In genomic region chr22:17368144-17368726, GRCh38 we compare ENCODE assay signal across 8 cellular contexts. TPM values are rescaled to one million over a fixed set of nuclear protein-coding genes. Genes with fewer than 3 reads are reported as not detected.
DNase-seq lines count a peak whose midpoint lies in the region; ATAC-seq and TF ChIP-seq lines count a peak whose summit lies in the region.

No MANE protein-coding gene starts in this region.

- H3K9ac ChIP-seq in MM.1S (ENCODE audit: low read length) (peak overlapping the region; percentile 40; the same call in 1 of the 2 replicates), endocrine pancreas (ENCODE audit: control insufficient read depth, insufficient read depth, low read length) (peak overlapping the region; percentile 73), neural progenitor cell (peak overlapping the region; percentile 10)

- H2AFZ ChIP-seq in MM.1S (ENCODE audit: low read length) (peak overlapping the region; percentile 89), neural progenitor cell (replicated peaks) (no peak overlapping the region)

- DNase-seq in CD4-positive, alpha-beta memory T cell = peak in 1 of 5 donors; percentile 3
- no peak for DNase-seq in MM.1S
- no peak for DNase-seq in neural progenitor cell (ENCODE audit: low spot score)
- no peak for DNase-seq in COLO668 (lab: John Stamatoyannopoulos, UW; ENCODE audit: unreplicated experiment)
- no peak for DNase-seq in retina
- no peak for DNase-seq in dermis blood vessel endothelial cell

- H3K27ac Mint-ChIP-seq in CD4-positive, alpha-beta memory T cell = no peak overlapping the region
- H3K27ac Mint-ChIP-seq in neural progenitor cell = peak overlapping the region; percentile 98

- H4K20me1 ChIP-seq in MM.1S (ENCODE audit: insufficient read depth, low read length) = no peaks in the 10 kb centered on the region
- H4K20me1 ChIP-seq in neural progenitor cell (ENCODE audit: low read depth) = peaks cover 29% of the 10 kb centered on the region

- H3K4me3 Mint-ChIP-seq in CD4-positive, alpha-beta memory T cell = peak overlapping the region; percentile 61 to 86 (median 78)
- peak overlapping the region; percentile 92 for H3K4me3 Mint-ChIP-seq in neural progenitor cell

- H3K27me3 ChIP-seq in CD4-positive, alpha-beta memory T cell (ENCODE audit: insufficient read depth, low read length) = peaks cover 36% of the 10 kb centered on the region
- H3K27me3 ChIP-seq in MM.1S (replicated peaks; ENCODE audit: insufficient read depth, low read length) (peaks cover 41% of the 10 kb centered on the region), endocrine pancreas (ENCODE audit: control insufficient read depth, insufficient read depth, low read length) (no peaks in the 10 kb centered on the region), neural progenitor cell (no peaks in the 10 kb centered on the region)

- H3K4me1 ChIP-seq in CD4-positive, alpha-beta memory T cell (ENCODE audit: insufficient read depth, low read length) = peaks cover 20% of the 10 kb centered on the region
- no peaks in the 10 kb centered on the region for H3K4me1 ChIP-seq in MM.1S (ENCODE audit: low read length)
- H3K4me1 ChIP-seq in endocrine pancreas (ENCODE audit: control insufficient read depth, insufficient read depth, low read length) = no peaks in the 10 kb centered on the region
- peaks cover 35% of the 10 kb centered on the region for H3K4me1 ChIP-seq in neural progenitor cell

- H3K36me3 Mint-ChIP-seq in CD4-positive, alpha-beta memory T cell = no peaks in the 10 kb centered on the region
- no peaks in the 10 kb centered on the region for H3K36me3 Mint-ChIP-seq in neural progenitor cell

- H3K27ac ChIP-seq in CD4-positive, alpha-beta memory T cell (ENCODE audit: low read depth, low read length) = no peak overlapping the region
- H3K27ac ChIP-seq in MM.1S (ENCODE audit: low read length) = no peak overlapping the region
- H3K27ac ChIP-seq in neural progenitor cell = peak overlapping the region; percentile 100

- H3K36me3 ChIP-seq in CD4-positive, alpha-beta memory T cell (ENCODE audit: insufficient read depth, low read length) = no peaks in the 10 kb centered on the region
- H3K36me3 ChIP-seq in MM.1S (replicated peaks; ENCODE audit: insufficient read depth, low read length) = no peaks in the 10 kb centered on the region
- H3K36me3 ChIP-seq in endocrine pancreas (ENCODE audit: control insufficient read depth, insufficient read depth, low read length) = no peaks in the 10 kb centered on the region
- H3K36me3 ChIP-seq in neural progenitor cell = no peaks in the 10 kb centered on the region

- no peaks in the 10 kb centered on the region for H3K9me3 ChIP-seq in CD4-positive, alpha-beta memory T cell (ENCODE audit: control insufficient read depth in 1 of 2, low read length in 2 of 2)
- H3K9me3 ChIP-seq in MM.1S (replicated peaks; ENCODE audit: insufficient read depth, low read length) = no peaks in the 10 kb centered on the region
- H3K9me3 ChIP-seq in endocrine pancreas (ENCODE audit: control insufficient read depth, low read length) = no peaks in the 10 kb centered on the region
- no peaks in the 10 kb centered on the region for H3K9me3 ChIP-seq in neural progenitor cell (ENCODE audit: low read depth)

- H3K9me3 Mint-ChIP-seq in CD4-positive, alpha-beta memory T cell = peaks cover 0 to 4% (median under 1%) of the 10 kb centered on the region in 8 donors
- H3K9me3 Mint-ChIP-seq in neural progenitor cell = no peaks in the 10 kb centered on the region

- H3F3A ChIP-seq in MM.1S (ENCODE audit: insufficient read depth, low read length) (no peaks in the 10 kb centered on the region), neural progenitor cell (ENCODE audit: low read depth) (peaks cover 44% of the 10 kb centered on the region)

- H3K4me2 ChIP-seq in MM.1S (ENCODE audit: low read depth, low read length) = peak overlapping the region; percentile 99
- H3K4me2 ChIP-seq in neural progenitor cell = peak overlapping the region; percentile 83

- H3K79me2 ChIP-seq in MM.1S (ENCODE audit: low read length) (no peaks in the 10 kb centered on the region), neural progenitor cell (ENCODE audit: low read depth) (peaks cover 65% of the 10 kb centered on the region)

- H3K9me2 ChIP-seq in MM.1S (replicated peaks; ENCODE audit: insufficient read depth, low read length) = no peaks in the 10 kb centered on the region

- intact Hi-C loops in CD4-positive, alpha-beta memory T cell (cut with micrococcal nuclease) = loop anchor here (10.0 kb wide), 1 partner anchor 153 kb away; the partner anchor contains the start of gene ADA2

- CTCF ChIA-PET in CD4-positive, alpha-beta memory T cell (lab: Charles Lee; ENCODE audit: partially characterized antibody) = interaction anchor here (0.5 to 1.4 kb wide), 2 partner anchors 158 to 196 kb away, joined by 3 to 4 read pairs; no protein-coding TSS in a partner anchor

- no peak for ATAC-seq in GM19463 (IDR thresholded peaks at IDR 0.05; ENCODE audit: unreplicated experiment)

- TF ChIP-seq CTCF in MM.1S (IDR thresholded peaks at IDR 0.05; ENCODE audit: low read length) (no peak), neural progenitor cell (IDR thresholded peaks at IDR 0.05) (no peak)

- peaks cover 20 to 34% (median 27%) of the 10 kb centered on the region in 4 donors for H3K4me1 Mint-ChIP-seq in CD4-positive, alpha-beta memory T cell
- H3K4me1 Mint-ChIP-seq in neural progenitor cell = peaks cover 30% of the 10 kb centered on the region

- POLR2A ChIA-PET in CD4-positive, alpha-beta memory T cell (lab: Charles Lee; ENCODE audit: partially characterized antibody) = interaction anchor here (1.2 kb wide), 1 partner anchor 283 kb away, joined by 3 read pairs; no protein-coding TSS in a partner anchor

- H3K4me3 ChIP-seq in CD4-positive, alpha-beta memory T cell (ENCODE audit: low read length in 2 of 2) = peak overlapping the region in 1 of 2 donors; percentile 18
- H3K4me3 ChIP-seq in MM.1S (ENCODE audit: low read length) = peak overlapping the region; percentile 75
- H3K4me3 ChIP-seq in endocrine pancreas (ENCODE audit: control insufficient read depth, insufficient read depth, low read length) = peak overlapping the region; percentile 70
- H3K4me3 ChIP-seq in neural progenitor cell = peak overlapping the region; percentile 100

- H3K27me3 Mint-ChIP-seq in CD4-positive, alpha-beta memory T cell = peaks cover 33 to 42% of the 10 kb centered on the region in 2 donors
- H3K27me3 Mint-ChIP-seq in neural progenitor cell (ENCODE audit: insufficient read depth, low read depth) = peaks cover 16% of the 10 kb centered on the region

RNA-seq across cellular contexts. Expression of gene CECR2, which starts 1.0 kb away (rescaled TPM):
- total RNA-seq in CD4-positive, alpha-beta memory T cell = not detected
- not detected for polyA plus RNA-seq in CD4-positive, alpha-beta memory T cell
- total RNA-seq in neural progenitor cell (ENCODE audit: low replicate concordance) = 67.8 and 72.8 TPM in 2 replicates
- total RNA-seq in dermis blood vessel endothelial cell = 0.05 and 0.17 TPM in 2 replicates

Comparison
In these comparisons a context has a peak if more than half of its experiments do, and no peak if none do; other contexts are left out.
1. H3K9ac ChIP-seq: peak in every context shown above with its lines; median percentile 73 in endocrine pancreas; 40 in MM.1S; 10 in neural progenitor cell.
2. RNA of gene CECR2, which starts 1.0 kb away (total RNA-seq): 67.8 to 72.8 TPM in neural progenitor cell; 0.05 to 0.17 TPM in dermis blood vessel endothelial cell and not detected in CD4-positive, alpha-beta memory T cell; every median in the first group is over 10 times any median in the second.